15 cellular contexts compared by ENCODE assay signal in genomic region chr12:110104188-110104969, GRCh38. TPM values are rescaled to one million over a fixed set of nuclear protein-coding genes. Genes with fewer than 3 reads are reported as not detected.
DNase-seq lines count a peak whose midpoint lies in the region; ATAC-seq and TF ChIP-seq lines count a peak whose summit lies in the region.
"Had no signal": no experiment of that assay in that cellular context is flagged by ENCODE, and none has a peak within 500 bp of the region (broad histone marks: within the 10 kb centered on the region; RNA-seq: fewer than 3 reads in every experiment).

No MANE protein-coding gene starts in this region.

- H3F3A ChIP-seq in GM23338 (replicated peaks; ENCODE audit: low read depth): no peaks in the 10 kb centered on the region

- no peak for TF ChIP-seq CTCF in GM23338 (conservative IDR thresholded peaks at IDR 0.05; ENCODE audit: low read depth in 2 of 2)
- TF ChIP-seq CTCF in gastroesophageal sphincter (IDR thresholded peaks at IDR 0.05): no peak
- no peak for TF ChIP-seq CTCF in GM10266 (IDR thresholded peaks at IDR 0.05; ENCODE audit: control insufficient read depth, insufficient read depth, low read depth, missing control alignments)
- no peak for TF ChIP-seq CTCF in omental fat pad (IDR thresholded peaks at IDR 0.05)

- H3K27me3 ChIP-seq in GM23338 (ENCODE audit: insufficient read depth) (no peaks in the 10 kb centered on the region), adipocyte (replicated peaks; ENCODE audit: control insufficient read depth, insufficient read depth, low read length) (no peaks in the 10 kb centered on the region), gastroesophageal sphincter (no peaks in the 10 kb centered on the region)
- H3K27me3 ChIP-seq: BLaER1 treated with 17β-estradiol and CSF1 and Interleukin-3, amounts not matched to agents 10 nM and 100 nM had no signal

- no peaks in the 10 kb centered on the region for H3K9me3 Mint-ChIP-seq in GM23338
- no peaks in the 10 kb centered on the region for H3K9me3 Mint-ChIP-seq in activated CD8-positive, alpha-beta T cell treated with anti-CD3 and anti-CD28 coated beads, Interleukin-2, amount 10 ng/mL, durations not matched to agents 7 days and 5 days (ENCODE audit: insufficient read depth)
- H3K9me3 Mint-ChIP-seq: activated T-helper 1 cell treated with anti-CD3 and anti-CD28 coated beads, Interleukin-12 subunit alpha, Interleukin-12 subunit beta, Interleukin-2, Interleukin-4 antibody, amounts not matched to agents 30 ng/mL and 10 ng/mL and 1 ng/mL, durations not matched to agents 14 hours and 24 hours and 36 hours had no signal

- CTCF ChIA-PET in activated CD8-positive, alpha-beta T cell treated with anti-CD3 and anti-CD28 coated beads, Interleukin-2, amount 10 ng/mL, durations not matched to agents 7 days and 5 days (lab: Charles Lee): interaction anchor here (0.7 to 4.9 kb wide), 5 partner anchors 11 to 327 kb away, joined by 3 to 37 read pairs (median 3); no protein-coding TSS in a partner anchor

- peak overlapping the region; percentile 67; the same call in 1 of the 2 replicates for H2AFZ ChIP-seq in GM23338

- no peak overlapping the region for H3K4me2 ChIP-seq in GM23338

- H3K9me3 ChIP-seq in adipocyte (ENCODE audit: control insufficient read depth, low read length) (no peaks in the 10 kb centered on the region), gastroesophageal sphincter (no peaks in the 10 kb centered on the region)
- H3K9me3 ChIP-seq: BLaER1 treated with 17β-estradiol and CSF1 and Interleukin-3, amounts not matched to agents 10 nM and 100 nM; HAP-1 had no signal

- H3K4me3 ChIP-seq in GM23338 (no peak overlapping the region), adipocyte (ENCODE audit: low read length) (no peak overlapping the region), gastroesophageal sphincter (no peak overlapping the region), skeletal muscle cell (ENCODE audit: low read depth, low read length) (no peak overlapping the region)
- H3K4me3 ChIP-seq: BLaER1 treated with 17β-estradiol and CSF1 and Interleukin-3, amounts not matched to agents 10 nM and 100 nM; HAP-1 had no signal

- H3K4me3 Mint-ChIP-seq in GM23338: no peak overlapping the region
- H3K4me3 Mint-ChIP-seq in activated CD8-positive, alpha-beta T cell treated with anti-CD3 and anti-CD28 coated beads, Interleukin-2, amount 10 ng/mL, durations not matched to agents 7 days and 5 days: no peak overlapping the region
- H3K4me3 Mint-ChIP-seq: activated T-helper 1 cell treated with anti-CD3 and anti-CD28 coated beads, Interleukin-12 subunit alpha, Interleukin-12 subunit beta, Interleukin-2, Interleukin-4 antibody, amounts not matched to agents 30 ng/mL and 10 ng/mL and 1 ng/mL, durations not matched to agents 14 hours and 24 hours and 36 hours had no signal

- H3K36me3 ChIP-seq in GM23338 (ENCODE audit: insufficient read depth): no peaks in the 10 kb centered on the region
- H3K36me3 ChIP-seq in adipocyte (ENCODE audit: control insufficient read depth, insufficient read depth, low read length, severe bottlenecking): no peaks in the 10 kb centered on the region
- no peaks in the 10 kb centered on the region for H3K36me3 ChIP-seq in gastroesophageal sphincter
- H3K36me3 ChIP-seq: BLaER1 treated with 17β-estradiol and CSF1 and Interleukin-3, amounts not matched to agents 10 nM and 100 nM; HAP-1 had no signal

- no peaks in the 10 kb centered on the region for H4K20me1 ChIP-seq in GM23338 (replicated peaks; ENCODE audit: insufficient read depth)
- H4K20me1 ChIP-seq: BLaER1 treated with 17β-estradiol and CSF1 and Interleukin-3, amounts not matched to agents 10 nM and 100 nM had no signal

- H3K79me2 ChIP-seq in GM23338 (replicated peaks; ENCODE audit: insufficient read depth): no peaks in the 10 kb centered on the region

- peaks cover 16% of the 10 kb centered on the region for H3K4me1 Mint-ChIP-seq in GM23338
- peaks cover 16% of the 10 kb centered on the region for H3K4me1 Mint-ChIP-seq in activated CD8-positive, alpha-beta T cell treated with anti-CD3 and anti-CD28 coated beads, Interleukin-2, amount 10 ng/mL, durations not matched to agents 7 days and 5 days (ENCODE audit: low read depth)

- 40 to 46% methylated on average over 4 to 6 of the region's 12 CpGs for WGBS in gastroesophageal sphincter (ENCODE audit: low coverage in 1 of 2), 2 donors

- no peaks in the 10 kb centered on the region; the same call in 1 of the 2 replicates for H3K9me2 ChIP-seq in GM23338 (ENCODE audit: insufficient read depth)

- H3K27me3 Mint-ChIP-seq in GM23338 (ENCODE audit: insufficient read depth, low read depth, poor library complexity): peaks cover 3% of the 10 kb centered on the region
- peaks cover 12% of the 10 kb centered on the region for H3K27me3 Mint-ChIP-seq in activated CD8-positive, alpha-beta T cell treated with anti-CD3 and anti-CD28 coated beads, Interleukin-2, amount 10 ng/mL, durations not matched to agents 7 days and 5 days (ENCODE audit: low read depth)

- no peak for ATAC-seq in GM23338
- no peak for ATAC-seq in gastroesophageal sphincter
- ATAC-seq in activated CD8-positive, alpha-beta T cell treated with anti-CD3 and anti-CD28 coated beads, Interleukin-2, amount 10 ng/mL, durations not matched to agents 7 days and 5 days: no peak
- no peak for ATAC-seq in omental fat pad (ENCODE audit: low FRiP score)

- no peak overlapping the region for H3K27ac Mint-ChIP-seq in GM23338
- H3K27ac Mint-ChIP-seq in activated CD8-positive, alpha-beta T cell treated with anti-CD3 and anti-CD28 coated beads, Interleukin-2, amount 10 ng/mL, durations not matched to agents 7 days and 5 days: no peak overlapping the region
- H3K27ac Mint-ChIP-seq: activated T-helper 1 cell treated with anti-CD3 and anti-CD28 coated beads, Interleukin-12 subunit alpha, Interleukin-12 subunit beta, Interleukin-2, Interleukin-4 antibody, amounts not matched to agents 30 ng/mL and 10 ng/mL and 1 ng/mL, durations not matched to agents 14 hours and 24 hours and 36 hours had no signal

- H3K9ac ChIP-seq in adipocyte (ENCODE audit: low read length): peak overlapping the region; percentile 56
- H3K9ac ChIP-seq: BLaER1 treated with 17β-estradiol and CSF1 and Interleukin-3, amounts not matched to agents 10 nM and 100 nM had no signal

- TF ChIP-seq EP300 in gastroesophageal sphincter (IDR thresholded peaks at IDR 0.05): no peak

- no peak for TF ChIP-seq POLR2A in gastroesophageal sphincter (IDR thresholded peaks at IDR 0.05)

- POLR2A ChIA-PET in activated CD8-positive, alpha-beta T cell treated with anti-CD3 and anti-CD28 coated beads, Interleukin-2, amount 10 ng/mL, durations not matched to agents 7 days and 5 days (lab: Charles Lee): no interaction called here

- H3K4me1 ChIP-seq in GM23338 (ENCODE audit: insufficient read depth) (no peaks in the 10 kb centered on the region), adipocyte (ENCODE audit: control insufficient read depth, insufficient read depth, low read length) (peaks cover 38% of the 10 kb centered on the region), gastroesophageal sphincter (peaks cover 3 to 88% (median 23%) of the 10 kb centered on the region in 3 donors)

- DNase-seq in GM23338 (ENCODE audit: low spot score): no peak
- peak; percentile 76 for DNase-seq in adipocyte (ENCODE audit: low read depth)
- peak; percentile 35 for DNase-seq in skeletal muscle cell (ENCODE audit: low read depth)
- no peak for DNase-seq in GM10266 (ENCODE audit: extremely low spot score)
- no peak for DNase-seq in activated CD8-positive, alpha-beta T cell treated with anti-CD3 and anti-CD28 coated beads, Interleukin-2, amount 10 ng/mL, durations not matched to agents 7 days and 5 days
- no peak for DNase-seq in KG1 (lab: John Stamatoyannopoulos, UW)
- DNase-seq in omental fat pad (ENCODE audit: low spot score): no peak
- DNase-seq: NCI-H1436 treated with DMSO at 0.1 percent for 48 hours; stimulated activated CD8-positive, alpha-beta memory T cell treated with anti-CD3 and anti-CD28 coated beads, Interleukin-4, amount 100 ng/mL, for 48 hours; SW 1271 had no signal

- H3K36me3 Mint-ChIP-seq in GM23338 (ENCODE audit: low read depth): no peaks in the 10 kb centered on the region
- no peaks in the 10 kb centered on the region for H3K36me3 Mint-ChIP-seq in activated CD8-positive, alpha-beta T cell treated with anti-CD3 and anti-CD28 coated beads, Interleukin-2, amount 10 ng/mL, durations not matched to agents 7 days and 5 days (ENCODE audit: low read depth)

- H3K27ac ChIP-seq in GM23338 (ENCODE audit: low read depth) (no peak overlapping the region), gastroesophageal sphincter (peak overlapping the region; percentile 32 to 78 (median 68))
- H3K27ac ChIP-seq: BLaER1 treated with 17β-estradiol and CSF1 and Interleukin-3, amounts not matched to agents 10 nM and 100 nM; epithelial cell of prostate had no signal

TF ChIP-seq in GM23338, 12 proteins besides CTCF, POLR2A, EP300 and RAD21:
- no peak for TF ChIP-seq ZNF114 (CRISPR knock-in tag; IDR thresholded peaks at IDR 0.05)
- no peak for TF ChIP-seq ZNF331 (CRISPR knock-in tag; IDR thresholded peaks at IDR 0.05; ENCODE audit: low read depth)
- no peak for TF ChIP-seq STAT1 (IDR thresholded peaks at IDR 0.05; ENCODE audit: unreplicated experiment)
- no peak for TF ChIP-seq POLR2AphosphoS5 (IDR thresholded peaks at IDR 0.05; ENCODE audit: low read depth)
- TF ChIP-seq JUNB (IDR thresholded peaks at IDR 0.05; ENCODE audit: unreplicated experiment): no peak
- TF ChIP-seq EZH2phosphoT487 (IDR thresholded peaks at IDR 0.05; ENCODE audit: unreplicated experiment): no peak

RNA-seq across cellular contexts. Expression of gene IFT81, which starts 19.8 kb away (rescaled TPM):
- total RNA-seq in GM23338 (2014; rRNA removed; shearing (Covaris generic)): 7.7 and 17.5 TPM in 2 replicates
- 12.8 and 22.3 TPM in 2 replicates for polyA plus RNA-seq in GM23338 (2016; fragmentation: Nextera tagmentation; extraction: Ambion mirVana)
- total RNA-seq in gastroesophageal sphincter (10 to 100 TPM; 16.0 to 40.0 (median 20.7) TPM), omental fat pad (10 to 100 TPM in 1 of 4 donors, 1 to 10 TPM in 3; 4.0 to 14.8 (median 5.3) TPM)
- 1 to 10 TPM; 1.5 to 2.1 TPM for total RNA-seq in activated CD8-positive, alpha-beta T cell treated with anti-CD3 and anti-CD28 coated beads, Interleukin-2, amount 10 ng/mL, durations not matched to agents 7 days and 5 days

RNA-seq across cellular contexts. Expression of gene C12orf76, which starts 56.1 kb away (rescaled TPM):
- 14.5 and 21.7 TPM in 2 replicates for total RNA-seq in GM23338 (2014; rRNA removed; shearing (Covaris generic))
- polyA plus RNA-seq in GM23338 (2016; fragmentation: Nextera tagmentation; extraction: Ambion mirVana): 11.1 and 14.3 TPM in 2 replicates
- total RNA-seq in gastroesophageal sphincter (10 to 100 TPM in 3 of 4 donors, 1 to 10 TPM in 1; 9.4 to 21.5 (median 11.4) TPM), omental fat pad (10 to 100 TPM in 3 of 4 donors, 1 to 10 TPM in 1; 7.4 to 17.0 (median 11.9) TPM)
- total RNA-seq in activated CD8-positive, alpha-beta T cell treated with anti-CD3 and anti-CD28 coated beads, Interleukin-2, amount 10 ng/mL, durations not matched to agents 7 days and 5 days: 10 to 100 TPM; 15.5 to 16.2 TPM

Comparison
In these comparisons a context has a peak if more than half of its experiments do, and no peak if none do; other contexts are left out.
1. DNase-seq: peak in adipocyte (single experiment) and skeletal muscle cell (single experiment); none in GM23338 (single experiment), GM10266 (single experiment), activated CD8-positive, alpha-beta T cell treated with anti-CD3 and anti-CD28 coated beads, Interleukin-2, amount 10 ng/mL, durations not matched to agents 7 days and 5 days (single experiment), KG1 (single experiment) and omental fat pad (single experiment).